ENCODE assay signal across 11 cellular contexts in the genomic region with DNA sequence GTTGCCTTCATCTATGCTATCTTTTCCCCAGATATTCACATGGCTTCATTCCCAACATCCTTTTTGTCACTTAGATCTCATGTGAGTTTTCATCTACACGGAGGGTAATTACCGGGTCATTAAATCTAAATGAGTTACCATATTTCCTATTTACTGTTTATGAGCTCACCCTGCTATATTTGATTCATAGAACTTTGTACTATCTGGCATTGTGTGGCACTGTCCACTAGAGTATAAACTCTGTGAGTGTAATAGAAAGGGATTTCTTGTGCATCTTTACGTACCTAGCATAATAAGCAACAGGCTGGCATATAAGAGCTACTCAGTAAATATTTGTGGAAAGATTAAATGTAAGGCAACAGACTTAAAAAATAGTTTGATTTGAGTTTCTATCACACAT.
"Had no signal": no experiment of that assay in that cellular context is flagged by ENCODE, and none has a peak within 500 bp of the region (broad histone marks: within the 10 kb centered on the region; RNA-seq: fewer than 3 reads in every experiment).

No MANE protein-coding gene starts in this region.

- DNase-seq: GM23248, GOT3, H7, H9, HCEC 1CT, HFFc6 had no signal

- H3K36me3 ChIP-seq: HAP-1 had no signal

- H3K4me1 ChIP-seq: HAP-1 had no signal

- ATAC-seq: GM23338, HCT116 had no signal

- FAIRE-seq: H1, H54 had no signal

- H3K4me3 Mint-ChIP-seq: GM23338, H9, HFFc6 had no signal

- H3K27ac ChIP-seq: GM23248 had no signal

- H3K9me3 Mint-ChIP-seq: HFFc6 had no signal

- H3K27ac Mint-ChIP-seq: GM23338, H9, HFFc6 had no signal

- H3K4me3 ChIP-seq: GM23248, GM23338, HAP-1 had no signal
